In the genomic region with DNA sequence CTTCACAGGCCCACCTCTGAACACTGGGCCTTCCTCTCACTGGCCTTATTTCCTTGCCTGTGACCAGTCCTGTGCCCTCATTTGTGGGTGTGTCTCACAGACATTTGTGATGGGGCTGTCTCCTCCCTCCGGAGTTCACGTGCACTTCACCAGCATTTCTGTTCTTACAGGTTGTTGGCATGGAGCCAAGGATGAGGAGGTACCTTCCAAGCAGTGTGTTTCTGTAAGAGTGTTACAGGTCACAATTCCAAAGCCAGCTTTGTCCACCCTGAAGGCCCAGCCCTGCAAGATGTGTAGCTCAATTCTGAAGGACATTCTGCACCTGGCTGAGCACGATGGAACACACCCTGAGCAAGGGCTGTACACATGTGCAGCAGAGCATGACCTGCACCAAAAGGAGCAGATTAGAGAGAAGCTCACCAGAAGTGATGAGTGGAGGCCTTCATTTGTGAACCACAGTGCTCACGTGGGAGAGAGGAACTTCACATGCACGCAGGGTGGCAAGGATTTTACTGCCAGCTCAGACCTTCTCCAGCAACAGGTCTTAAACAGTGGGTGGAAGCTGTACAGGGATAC, we compare ENCODE assay signal across 21 cellular contexts. TPM values are rescaled to one million over a fixed set of nuclear protein-coding genes. Genes with fewer than 3 reads are reported as not detected.
DNase-seq lines count a peak whose midpoint lies in the region; ATAC-seq, FAIRE-seq and TF ChIP-seq lines count a peak whose summit lies in the region.
"Had no signal": no experiment of that assay in that cellular context is flagged by ENCODE, and none has a peak within 500 bp of the region (broad histone marks: within the 10 kb centered on the region; RNA-seq: fewer than 3 reads in every experiment).

No MANE protein-coding gene starts in this region.

- peaks cover 37% of the 10 kb centered on the region for H3K4me1 Mint-ChIP-seq in endothelial cell (ENCODE audit: unreplicated experiment)

- in situ Hi-C loops in HepG2 (cut with HindIII; ENCODE audit: extremely low pct_ligation_motif_present, low pct_unique_long_range_greater_than_20kb), result no loop called here

- 73% methylated on average over 4 of the region's 5 CpGs for WGBS in HepG2 (ENCODE audit: low lambda C conversion rate)
- WGBS in right lobe of liver (ENCODE audit: insufficient coverage, low coverage, low lambda C conversion rate, missing lambda C conversion rate), result 58% methylated on average over 2 of the region's 5 CpGs
- 30 to 36% methylated on average over 4 to 5 of the region's 5 CpGs for WGBS in thyroid gland, 2 donors

- no peaks in the 10 kb centered on the region for H3K4me1 ChIP-seq in HepG2 (ENCODE audit: insufficient read depth, low read length)
- no peaks in the 10 kb centered on the region for H3K4me1 ChIP-seq in right lobe of liver
- H3K4me1 ChIP-seq in thyroid gland, result peaks cover 0 to 7% of the 10 kb centered on the region in 2 donors
- H3K4me1 ChIP-seq: HAP-1 had no signal

- no peak for ATAC-seq in HepG2
- no peak for ATAC-seq in right lobe of liver
- no peak for ATAC-seq in HG03139 (IDR thresholded peaks at IDR 0.05; ENCODE audit: unreplicated experiment)
- ATAC-seq: SK-N-SH treated with all-trans-retinoic acid at 6 μM for 48 hours had no signal

- peak overlapping the region; percentile 60 for H3K4me3 Mint-ChIP-seq in endothelial cell (ENCODE audit: unreplicated experiment)

- TF ChIP-seq RAD21 in HepG2 (CRISPR knock-in tag; IDR thresholded peaks at IDR 0.05), result no peak

- peaks cover 32% of the 10 kb centered on the region for H3K36me3 Mint-ChIP-seq in endothelial cell (ENCODE audit: low read depth, unreplicated experiment)

- no peak overlapping the region for H2AFZ ChIP-seq in HepG2 (ENCODE audit: low read length)
- H2AFZ ChIP-seq: GM23248, PC-9 had no signal

- no peaks in the 10 kb centered on the region for H4K20me1 ChIP-seq in HepG2 (ENCODE audit: insufficient read depth, low read length)

- H3K9me3 Mint-ChIP-seq in endothelial cell (ENCODE audit: unreplicated experiment), result no peaks in the 10 kb centered on the region

- no peak for FAIRE-seq in HepG2 (lab: Jason Lieb, UNC)

- no TSS peak for BruUV-seq in HepG2 (replicated peaks; lab: Mats Ljungman, UMichigan)

- H3K27ac ChIP-seq in HepG2 (ENCODE audit: extremely low read length, insufficient read depth, low read length) (no peak overlapping the region), right lobe of liver (no peak overlapping the region), thyroid gland (no peak overlapping the region)
- H3K27ac ChIP-seq: 22Rv1, C4-2B, GM23248, PC-9, RWPE1 had no signal

- H3K36me3 ChIP-seq in HepG2 (replicated peaks in 1 of 2; ENCODE audit: control insufficient read depth in 1 of 2, insufficient read depth in 2 of 2, low read length in 2 of 2), result peaks cover 18 to 42% of the 10 kb centered on the region in 2 experiments
- peaks cover 0 to 10% (median 0%) of the 10 kb centered on the region in 4 donors for H3K36me3 ChIP-seq in right lobe of liver
- H3K36me3 ChIP-seq in thyroid gland, result peaks cover 0 to 4% of the 10 kb centered on the region in 2 donors

- intact Hi-C loops in HepG2 (cut with micrococcal nuclease; ENCODE audit: unreplicated experiment), result no loop called here
- intact Hi-C loops in right lobe of liver (cut with DNase I), result no loop called here
- intact Hi-C loops in thyroid gland (cut with DNase I), result no loop called here

- TF ChIP-seq POLR2A in HepG2 (IDR thresholded peaks at IDR 0.05; ENCODE audit: insufficient read depth in 1 of 2, low read depth in 2 of 2, low read length in 2 of 2) (no peak), right lobe of liver (IDR thresholded peaks at IDR 0.05) (no peak), thyroid gland (IDR thresholded peaks at IDR 0.05) (no peak)

- no peak overlapping the region for H3K9ac ChIP-seq in HepG2 (ENCODE audit: insufficient read depth, low read depth, low read length)
- H3K9ac ChIP-seq: GM23248 had no signal

- peaks cover 28% of the 10 kb centered on the region for H3K79me2 ChIP-seq in HepG2 (ENCODE audit: insufficient read depth, low read length)

- CTCF ChIA-PET in HepG2 (lab: Yijun Ruan, JAX; ENCODE audit: low intra/inter-chr PET ratio, low total read pairs), result no interaction called here

- H3K4me3 ChIP-seq in HepG2 (replicated peaks in 1 of 3; ENCODE audit: insufficient read depth in 1 of 3, low read depth in 2 of 3, low read length in 3 of 3) (no peak overlapping the region), right lobe of liver (no peak overlapping the region), thyroid gland (replicated peaks in 1 of 3) (no peak overlapping the region)
- H3K4me3 ChIP-seq: GM23248, HAP-1, PC-9 had no signal

- H3K27me3 ChIP-seq in HepG2 (ENCODE audit: control insufficient read depth in 1 of 2, insufficient read depth in 2 of 2, low read length in 2 of 2) (no peaks in the 10 kb centered on the region), right lobe of liver (no peaks in the 10 kb centered on the region), thyroid gland (no peaks in the 10 kb centered on the region)

- H3K4me2 ChIP-seq in HepG2 (ENCODE audit: low read depth, low read length), result no peak overlapping the region
- H3K4me2 ChIP-seq: PC-9 had no signal

- peak; percentile 15 for DNase-seq in DMS 273 (lab: John Stamatoyannopoulos, UW; ENCODE audit: unreplicated experiment)
- DNase-seq in DMS 273 treated with DMSO at 0.1 percent for 48 hours (lab: John Stamatoyannopoulos, UW), result no peak
- no peak for DNase-seq in HepG2 (ENCODE audit: low spot score)
- no peak for DNase-seq in right lobe of liver
- no peak for DNase-seq in endothelial cell (ENCODE audit: low spot score)
- DNase-seq in thyroid gland, result peak; percentile 6 to 7
- no peak for DNase-seq in iPS-NIHi11 (ENCODE audit: low spot score)
- DNase-seq: AML-193, GDM1, GM23248, KG1, NCI-H1694 treated with DMSO at 0.1 percent for 48 hours, PC-9, SIG-M5 had no signal

- peaks cover 13% of the 10 kb centered on the region for H3K27me3 Mint-ChIP-seq in endothelial cell (ENCODE audit: unreplicated experiment)

- no peak for TF ChIP-seq EP300 in HepG2 (IDR thresholded peaks at IDR 0.05; ENCODE audit: low read depth in 2 of 2, low read length in 2 of 2)
- TF ChIP-seq EP300 in HepG2 (CRISPR knock-in tag; IDR thresholded peaks at IDR 0.05; ENCODE audit: borderline replicate concordance), result no peak

- H3K9me3 ChIP-seq in HepG2 (ENCODE audit: low read length) (no peaks in the 10 kb centered on the region), right lobe of liver (peaks cover 0 to 5% (median 4%) of the 10 kb centered on the region in 4 donors), thyroid gland (no peaks in the 10 kb centered on the region)

- POLR2A ChIA-PET in HepG2 (lab: Yijun Ruan, JAX), result no interaction called here

- TF ChIP-seq CTCF in HepG2 (CRISPR knock-in tag; IDR thresholded peaks at IDR 0.05) (no peak), right lobe of liver (IDR thresholded peaks at IDR 0.05) (no peak), endothelial cell (IDR thresholded peaks at IDR 0.05; ENCODE audit: unreplicated experiment) (no peak), thyroid gland (IDR thresholded peaks at IDR 0.05) (no peak)

- peak overlapping the region; percentile 89 for H3K27ac Mint-ChIP-seq in endothelial cell (ENCODE audit: unreplicated experiment)

RNA-seq across cellular contexts. Expression of a gene that starts 8.1 kb away (rescaled TPM):
- total RNA-seq in HepG2 (2016; rRNA removed; fragmentation: Illumina TruSeq; extraction: Trizol), result 19.1 and 21.0 TPM in 2 replicates
- 11.9 and 19.8 TPM in 2 replicates for total RNA-seq in HepG2 (2016; cell fraction: cytosol; rRNA removed; fragmentation: Illumina TruSeq; extraction: Trizol; ENCODE audit: low read depth)
- 18.5 and 20.2 TPM in 2 replicates for total RNA-seq in HepG2 (2016; cell fraction: insoluble cytoplasmic fraction; rRNA removed; fragmentation: Illumina TruSeq; extraction: Trizol)
- total RNA-seq in HepG2 (2016; cell fraction: membrane; rRNA removed; fragmentation: Illumina TruSeq; extraction: Trizol), result 16.7 and 19.6 TPM in 2 replicates
- total RNA-seq in HepG2 (2016; cell fraction: nucleus; rRNA removed; fragmentation: Illumina TruSeq; extraction: Trizol), result 14.5 and 15.8 TPM in 2 replicates
- polyA plus RNA-seq in HepG2 (2011; rRNA removed), result 18.9 and 22.7 TPM in 2 replicates
- 10.8 and 13.3 TPM in 2 replicates for polyA plus RNA-seq in HepG2 (2011; cell fraction: cytosol; rRNA removed)
- 11.4 and 16.0 TPM in 2 replicates for polyA plus RNA-seq in HepG2 (2011; cell fraction: nucleus; rRNA removed)
- 11.1 and 18.9 TPM in 2 replicates for polyA plus RNA-seq in HepG2 (2012)
- polyA plus RNA-seq in HepG2 (2016; cell fraction: cytosol; fragmentation: Illumina TruSeq; extraction: Trizol; ENCODE audit: low read depth), result 23.3 and 26.2 TPM in 2 replicates
- polyA plus RNA-seq in HepG2 (2016; cell fraction: insoluble cytoplasmic fraction; fragmentation: Illumina TruSeq; extraction: Trizol; ENCODE audit: low read depth), result 14.4 and 15.0 TPM in 2 replicates
- 19.1 and 22.9 TPM in 2 replicates for polyA plus RNA-seq in HepG2 (2016; cell fraction: membrane; fragmentation: Illumina TruSeq; extraction: Trizol; ENCODE audit: low read depth)
- 15.1 and 18.4 TPM in 2 replicates for polyA plus RNA-seq in HepG2 (2016; cell fraction: nucleus; fragmentation: Illumina TruSeq; extraction: Trizol; ENCODE audit: insufficient read depth, low read depth)
- polyA minus RNA-seq in HepG2 (2011; rRNA and poly(A)+ RNA removed; ENCODE audit: low replicate concordance), result 13.0 and 24.8 TPM in 2 replicates
- 5.5 and 8.0 TPM in 2 replicates for polyA minus RNA-seq in HepG2 (2011; cell fraction: cytosol; rRNA and poly(A)+ RNA removed)
- polyA minus RNA-seq in HepG2 (2011; cell fraction: nucleus; rRNA and poly(A)+ RNA removed), result 11.8 and 14.3 TPM in 2 replicates
- 1 to 10 TPM; 2.2 to 6.0 (median 3.8) TPM for total RNA-seq in right lobe of liver
- 20.3 TPM for total RNA-seq in endothelial cell (ENCODE audit: unreplicated experiment)
- total RNA-seq in thyroid gland, result 10 to 100 TPM in 2 of 4 donors, 1 to 10 TPM in 2; 9.9 to 13.7 (median 10.7) TPM

RNA-seq across cellular contexts. Expression of a gene that starts 13.7 kb away (rescaled TPM):
- total RNA-seq in HepG2 (2016; rRNA removed; fragmentation: Illumina TruSeq; extraction: Trizol) (0.62 and 0.80 TPM in 2 replicates), right lobe of liver (under 1 TPM; 0.11 to 0.48 (median 0.19) TPM), endothelial cell (ENCODE audit: unreplicated experiment) (1.8 TPM), thyroid gland (1 to 10 TPM; 1.9 to 5.5 (median 3.0) TPM)
- total RNA-seq in HepG2 (2016; cell fraction: cytosol; rRNA removed; fragmentation: Illumina TruSeq; extraction: Trizol; ENCODE audit: low read depth), result 0.10 and 0.18 TPM in 2 replicates
- 0.74 and 0.76 TPM in 2 replicates for total RNA-seq in HepG2 (2016; cell fraction: insoluble cytoplasmic fraction; rRNA removed; fragmentation: Illumina TruSeq; extraction: Trizol)
- total RNA-seq in HepG2 (2016; cell fraction: membrane; rRNA removed; fragmentation: Illumina TruSeq; extraction: Trizol), result 0.21 and 0.22 TPM in 2 replicates
- 0.78 and 1.4 TPM in 2 replicates for total RNA-seq in HepG2 (2016; cell fraction: nucleus; rRNA removed; fragmentation: Illumina TruSeq; extraction: Trizol)
- 0.87 and 1.0 TPM in 2 replicates for polyA plus RNA-seq in HepG2 (2011; rRNA removed)
- 0.30 and 0.32 TPM in 2 replicates for polyA plus RNA-seq in HepG2 (2011; cell fraction: cytosol; rRNA removed)
- polyA plus RNA-seq in HepG2 (2011; cell fraction: nucleus; rRNA removed), result 1.3 and 1.6 TPM in 2 replicates
- 0.89 and 1.1 TPM in 2 replicates for polyA plus RNA-seq in HepG2 (2012)
- 0.07 and 0.08 TPM in 2 replicates for polyA plus RNA-seq in HepG2 (2016; cell fraction: cytosol; fragmentation: Illumina TruSeq; extraction: Trizol; ENCODE audit: low read depth)
- 0.38 and 0.56 TPM in 2 replicates for polyA plus RNA-seq in HepG2 (2016; cell fraction: insoluble cytoplasmic fraction; fragmentation: Illumina TruSeq; extraction: Trizol; ENCODE audit: low read depth)
- polyA plus RNA-seq in HepG2 (2016; cell fraction: membrane; fragmentation: Illumina TruSeq; extraction: Trizol; ENCODE audit: low read depth), result 0.12 and 0.13 TPM in 2 replicates
- 2.2 and 2.7 TPM in 2 replicates for polyA plus RNA-seq in HepG2 (2016; cell fraction: nucleus; fragmentation: Illumina TruSeq; extraction: Trizol; ENCODE audit: insufficient read depth, low read depth)
- 0.64 TPM in 1 of 2 replicates, not detected in the other for polyA minus RNA-seq in HepG2 (2011; rRNA and poly(A)+ RNA removed; ENCODE audit: low replicate concordance)
- 0.30 TPM in 1 of 2 replicates, not detected in the other for polyA minus RNA-seq in HepG2 (2011; cell fraction: cytosol; rRNA and poly(A)+ RNA removed)
- 2.2 and 2.6 TPM in 2 replicates for polyA minus RNA-seq in HepG2 (2011; cell fraction: nucleus; rRNA and poly(A)+ RNA removed)
- total RNA-seq: Daoy had no signal

RNA-seq across cellular contexts. Expression of a gene that starts 32.2 kb away (rescaled TPM):
- total RNA-seq in HepG2 (2016; rRNA removed; fragmentation: Illumina TruSeq; extraction: Trizol) (10.1 and 14.0 TPM in 2 replicates), right lobe of liver (1 to 10 TPM; 1.8 to 4.6 (median 3.4) TPM), endothelial cell (ENCODE audit: unreplicated experiment) (13.7 TPM), thyroid gland (10 to 100 TPM; 17.8 to 33.1 (median 20.8) TPM)
- total RNA-seq in HepG2 (2016; cell fraction: cytosol; rRNA removed; fragmentation: Illumina TruSeq; extraction: Trizol; ENCODE audit: low read depth), result 1.7 and 1.8 TPM in 2 replicates
- total RNA-seq in HepG2 (2016; cell fraction: insoluble cytoplasmic fraction; rRNA removed; fragmentation: Illumina TruSeq; extraction: Trizol), result 9.0 and 13.5 TPM in 2 replicates
- 6.0 and 7.0 TPM in 2 replicates for total RNA-seq in HepG2 (2016; cell fraction: membrane; rRNA removed; fragmentation: Illumina TruSeq; extraction: Trizol)
- 11.7 and 13.5 TPM in 2 replicates for total RNA-seq in HepG2 (2016; cell fraction: nucleus; rRNA removed; fragmentation: Illumina TruSeq; extraction: Trizol)
- 3.0 and 3.7 TPM in 2 replicates for polyA plus RNA-seq in HepG2 (2011; rRNA removed)
- 1.5 and 3.0 TPM in 2 replicates for polyA plus RNA-seq in HepG2 (2011; cell fraction: cytosol; rRNA removed)
- 8.1 and 8.6 TPM in 2 replicates for polyA plus RNA-seq in HepG2 (2011; cell fraction: nucleus; rRNA removed)
- 2.4 and 2.5 TPM in 2 replicates for polyA plus RNA-seq in HepG2 (2012)
- 0.35 and 0.54 TPM in 2 replicates for polyA plus RNA-seq in HepG2 (2016; cell fraction: cytosol; fragmentation: Illumina TruSeq; extraction: Trizol; ENCODE audit: low read depth)
- polyA plus RNA-seq in HepG2 (2016; cell fraction: insoluble cytoplasmic fraction; fragmentation: Illumina TruSeq; extraction: Trizol; ENCODE audit: low read depth), result 6.0 and 7.0 TPM in 2 replicates
- 1.5 and 1.9 TPM in 2 replicates for polyA plus RNA-seq in HepG2 (2016; cell fraction: membrane; fragmentation: Illumina TruSeq; extraction: Trizol; ENCODE audit: low read depth)
- 7.0 and 7.2 TPM in 2 replicates for polyA plus RNA-seq in HepG2 (2016; cell fraction: nucleus; fragmentation: Illumina TruSeq; extraction: Trizol; ENCODE audit: insufficient read depth, low read depth)
- polyA minus RNA-seq in HepG2 (2011; rRNA and poly(A)+ RNA removed; ENCODE audit: low replicate concordance), result 24.0 and 24.2 TPM in 2 replicates
- polyA minus RNA-seq in HepG2 (2011; cell fraction: cytosol; rRNA and poly(A)+ RNA removed), result 3.7 and 5.4 TPM in 2 replicates
- 51.2 and 58.4 TPM in 2 replicates for polyA minus RNA-seq in HepG2 (2011; cell fraction: nucleus; rRNA and poly(A)+ RNA removed)

RNA-seq across cellular contexts. Expression of a gene that starts 34.2 kb away (rescaled TPM):
- 17.2 and 23.6 TPM in 2 replicates for total RNA-seq in HepG2 (2016; rRNA removed; fragmentation: Illumina TruSeq; extraction: Trizol)
- total RNA-seq in HepG2 (2016; cell fraction: cytosol; rRNA removed; fragmentation: Illumina TruSeq; extraction: Trizol; ENCODE audit: low read depth), result 1.1 and 1.9 TPM in 2 replicates
- 16.3 and 23.2 TPM in 2 replicates for total RNA-seq in HepG2 (2016; cell fraction: insoluble cytoplasmic fraction; rRNA removed; fragmentation: Illumina TruSeq; extraction: Trizol)
- total RNA-seq in HepG2 (2016; cell fraction: membrane; rRNA removed; fragmentation: Illumina TruSeq; extraction: Trizol), result 7.7 and 8.6 TPM in 2 replicates
- 18.6 and 20.2 TPM in 2 replicates for total RNA-seq in HepG2 (2016; cell fraction: nucleus; rRNA removed; fragmentation: Illumina TruSeq; extraction: Trizol)
- 3.1 and 4.0 TPM in 2 replicates for polyA plus RNA-seq in HepG2 (2011; rRNA removed)
- polyA plus RNA-seq in HepG2 (2011; cell fraction: cytosol; rRNA removed), result 2.7 and 3.3 TPM in 2 replicates
- 4.9 and 8.7 TPM in 2 replicates for polyA plus RNA-seq in HepG2 (2011; cell fraction: nucleus; rRNA removed)
- 2.8 and 3.3 TPM in 2 replicates for polyA plus RNA-seq in HepG2 (2012)
- 0.27 and 0.36 TPM in 2 replicates for polyA plus RNA-seq in HepG2 (2016; cell fraction: cytosol; fragmentation: Illumina TruSeq; extraction: Trizol; ENCODE audit: low read depth)
- polyA plus RNA-seq in HepG2 (2016; cell fraction: insoluble cytoplasmic fraction; fragmentation: Illumina TruSeq; extraction: Trizol; ENCODE audit: low read depth), result 8.2 and 9.6 TPM in 2 replicates
- 1.0 and 1.4 TPM in 2 replicates for polyA plus RNA-seq in HepG2 (2016; cell fraction: membrane; fragmentation: Illumina TruSeq; extraction: Trizol; ENCODE audit: low read depth)
- 7.1 TPM in 2 replicates for polyA plus RNA-seq in HepG2 (2016; cell fraction: nucleus; fragmentation: Illumina TruSeq; extraction: Trizol; ENCODE audit: insufficient read depth, low read depth)
- 0.58 and 15.5 TPM in 2 replicates for polyA minus RNA-seq in HepG2 (2011; rRNA and poly(A)+ RNA removed; ENCODE audit: low replicate concordance)
- 3.3 and 7.0 TPM in 2 replicates for polyA minus RNA-seq in HepG2 (2011; cell fraction: cytosol; rRNA and poly(A)+ RNA removed)
- 30.5 and 38.8 TPM in 2 replicates for polyA minus RNA-seq in HepG2 (2011; cell fraction: nucleus; rRNA and poly(A)+ RNA removed)
- total RNA-seq in right lobe of liver, result 1 to 10 TPM; 1.7 to 4.8 (median 2.6) TPM
- total RNA-seq in endothelial cell (ENCODE audit: unreplicated experiment), result 19.1 TPM
- total RNA-seq in thyroid gland, result 10 to 100 TPM; 30.9 to 46.2 (median 41.0) TPM

RNA-seq across cellular contexts. Expression of a gene that starts 44.3 kb away (rescaled TPM):
- total RNA-seq in HepG2 (2016; rRNA removed; fragmentation: Illumina TruSeq; extraction: Trizol) (8.8 and 9.0 TPM in 2 replicates), right lobe of liver (1 to 10 TPM; 2.4 to 4.7 (median 3.4) TPM), endothelial cell (ENCODE audit: unreplicated experiment) (16.1 TPM), thyroid gland (10 to 100 TPM; 10.5 to 21.3 (median 17.0) TPM)
- total RNA-seq in HepG2 (2016; cell fraction: cytosol; rRNA removed; fragmentation: Illumina TruSeq; extraction: Trizol; ENCODE audit: low read depth), result 2.4 and 2.5 TPM in 2 replicates
- total RNA-seq in HepG2 (2016; cell fraction: insoluble cytoplasmic fraction; rRNA removed; fragmentation: Illumina TruSeq; extraction: Trizol), result 9.3 and 9.5 TPM in 2 replicates
- total RNA-seq in HepG2 (2016; cell fraction: membrane; rRNA removed; fragmentation: Illumina TruSeq; extraction: Trizol), result 6.4 and 7.2 TPM in 2 replicates
- 8.5 and 8.9 TPM in 2 replicates for total RNA-seq in HepG2 (2016; cell fraction: nucleus; rRNA removed; fragmentation: Illumina TruSeq; extraction: Trizol)
- 8.5 and 11.1 TPM in 2 replicates for polyA plus RNA-seq in HepG2 (2011; rRNA removed)
- 6.6 and 6.9 TPM in 2 replicates for polyA plus RNA-seq in HepG2 (2011; cell fraction: cytosol; rRNA removed)
- polyA plus RNA-seq in HepG2 (2011; cell fraction: nucleus; rRNA removed), result 23.2 and 32.0 TPM in 2 replicates
- polyA plus RNA-seq in HepG2 (2012), result 6.4 and 7.9 TPM in 2 replicates
- 0.85 and 0.86 TPM in 2 replicates for polyA plus RNA-seq in HepG2 (2016; cell fraction: cytosol; fragmentation: Illumina TruSeq; extraction: Trizol; ENCODE audit: low read depth)
- 6.5 and 6.7 TPM in 2 replicates for polyA plus RNA-seq in HepG2 (2016; cell fraction: insoluble cytoplasmic fraction; fragmentation: Illumina TruSeq; extraction: Trizol; ENCODE audit: low read depth)
- polyA plus RNA-seq in HepG2 (2016; cell fraction: membrane; fragmentation: Illumina TruSeq; extraction: Trizol; ENCODE audit: low read depth), result 1.5 and 2.1 TPM in 2 replicates
- 13.0 and 16.4 TPM in 2 replicates for polyA plus RNA-seq in HepG2 (2016; cell fraction: nucleus; fragmentation: Illumina TruSeq; extraction: Trizol; ENCODE audit: insufficient read depth, low read depth)
- polyA minus RNA-seq in HepG2 (2011; rRNA and poly(A)+ RNA removed; ENCODE audit: low replicate concordance), result 6.1 and 6.3 TPM in 2 replicates
- 3.4 and 4.5 TPM in 2 replicates for polyA minus RNA-seq in HepG2 (2011; cell fraction: cytosol; rRNA and poly(A)+ RNA removed)
- 9.8 and 13.7 TPM in 2 replicates for polyA minus RNA-seq in HepG2 (2011; cell fraction: nucleus; rRNA and poly(A)+ RNA removed)

Comparison
In these comparisons a context has a peak if more than half of its experiments do, and no peak if none do; other contexts are left out.
1. DNase-seq: peak in DMS 273 (single experiment) and thyroid gland (2 of 2); none in DMS 273 treated with DMSO at 0.1 percent for 48 hours (single experiment), HepG2 (single experiment), right lobe of liver (0 of 3), endothelial cell (single experiment) and iPS-NIHi11 (single experiment).